1 cellular context compared by ENCODE assay signal in the genomic region with DNA sequence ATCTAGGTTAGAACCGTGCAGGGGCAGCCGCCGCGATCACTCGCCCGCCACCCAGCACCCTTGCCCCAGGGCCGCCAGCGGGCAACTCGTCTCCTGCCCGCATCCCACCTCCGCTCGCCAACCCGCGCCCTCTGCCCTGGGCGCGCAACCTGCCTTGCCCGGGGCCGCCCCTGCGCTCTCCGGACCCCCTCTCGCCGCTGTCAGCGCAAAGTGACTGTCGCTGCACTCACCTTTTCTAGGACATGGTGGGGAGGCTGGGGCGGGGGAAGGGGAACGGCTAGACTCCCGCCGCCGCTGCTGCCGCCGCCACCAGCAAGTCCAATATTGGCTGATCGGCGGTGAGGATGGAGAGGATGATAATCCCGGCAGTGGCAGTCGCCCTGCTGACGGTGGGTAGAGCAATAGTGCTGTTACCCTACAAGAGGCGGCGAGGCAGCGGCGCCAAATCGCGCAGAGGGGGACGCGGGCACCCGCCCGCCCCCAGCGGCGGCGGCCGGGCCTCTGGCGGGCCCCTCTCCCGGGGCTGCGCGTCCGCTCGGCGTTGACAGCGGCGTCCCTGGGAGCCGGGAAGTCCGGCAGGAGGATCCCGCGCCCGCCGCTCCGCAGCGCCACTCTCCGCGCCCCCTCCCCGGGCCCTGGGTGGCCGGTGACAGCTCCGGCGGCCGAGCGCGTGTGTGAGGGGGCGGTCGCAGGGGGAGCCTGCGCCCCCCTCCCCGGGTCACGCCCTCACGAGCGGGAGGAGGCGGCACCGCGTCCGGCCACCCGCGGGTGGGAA.
TF ChIP-seq lines count a peak whose summit lies in the region.

No MANE protein-coding gene starts in this region.

TF ChIP-seq in endothelial cell of umbilical vein, 7 proteins besides CTCF, POLR2A, EP300 and RAD21 (continued from another document):
- TF ChIP-seq EZH2 (IDR thresholded peaks at IDR 0.05; ENCODE audit: borderline replicate concordance, low read depth, low read length, severe bottlenecking): no peak
TF ChIP-seq in endothelial cell of umbilical vein: peak in this region for 0.
